Comparison of ENCODE assay signal across 2 cellular contexts in the genomic region with DNA sequence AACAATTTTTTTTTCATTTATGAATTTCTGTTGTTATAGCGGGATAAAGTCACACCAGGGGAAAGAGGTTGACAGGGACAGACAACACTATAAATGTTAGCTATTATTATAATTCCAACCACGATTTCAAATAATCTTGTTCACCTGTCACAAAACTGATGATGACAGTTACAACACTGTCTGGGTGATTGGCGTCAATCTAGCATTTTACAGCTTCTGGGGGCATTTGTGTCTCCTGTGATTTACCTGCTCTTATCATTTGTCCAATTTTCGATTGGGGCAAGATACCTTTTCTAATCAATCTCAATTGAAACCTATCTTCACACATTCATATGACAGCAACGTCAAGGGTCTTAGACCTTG.
TF ChIP-seq lines count a peak whose summit lies in the region.

No MANE protein-coding gene starts in this region.

TF ChIP-seq in SK-N-SH, 30 proteins besides CTCF, POLR2A, EP300 and RAD21 (continued from another document):
- TF ChIP-seq, protein P1, sequence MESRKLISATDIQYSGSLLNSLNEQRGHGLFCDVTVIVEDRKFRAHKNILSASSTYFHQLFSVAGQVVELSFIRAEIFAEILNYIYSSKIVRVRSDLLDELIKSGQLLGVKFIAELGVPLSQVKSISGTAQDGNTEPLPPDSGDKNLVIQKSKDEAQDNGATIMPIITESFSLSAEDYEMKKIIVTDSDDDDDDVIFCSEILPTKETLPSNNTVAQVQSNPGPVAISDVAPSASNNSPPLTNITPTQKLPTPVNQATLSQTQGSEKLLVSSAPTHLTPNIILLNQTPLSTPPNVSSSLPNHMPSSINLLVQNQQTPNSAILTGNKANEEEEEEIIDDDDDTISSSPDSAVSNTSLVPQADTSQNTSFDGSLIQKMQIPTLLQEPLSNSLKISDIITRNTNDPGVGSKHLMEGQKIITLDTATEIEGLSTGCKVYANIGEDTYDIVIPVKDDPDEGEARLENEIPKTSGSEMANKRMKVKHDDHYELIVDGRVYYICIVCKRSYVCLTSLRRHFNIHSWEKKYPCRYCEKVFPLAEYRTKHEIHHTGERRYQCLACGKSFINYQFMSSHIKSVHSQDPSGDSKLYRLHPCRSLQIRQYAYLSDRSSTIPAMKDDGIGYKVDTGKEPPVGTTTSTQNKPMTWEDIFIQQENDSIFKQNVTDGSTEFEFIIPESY (IDR thresholded peaks at IDR 0.05; ENCODE audit: borderline replicate concordance, low read depth): no peak
- TF ChIP-seq NRF1 (IDR thresholded peaks at IDR 0.05; ENCODE audit: low read depth, low read length) (no peak), MEF2A (IDR thresholded peaks at IDR 0.05; ENCODE audit: borderline replicate concordance, low read depth) (no peak), GATA2 (CRISPR knock-in tag; IDR thresholded peaks at IDR 0.05) (no peak), PBX3 (IDR thresholded peaks at IDR 0.05) (no peak), IRF3 (IDR thresholded peaks at IDR 0.05; ENCODE audit: low read depth, low read length) (no peak), SIN3A (IDR thresholded peaks at IDR 0.05; ENCODE audit: borderline replicate concordance, low read depth, low read length) (no peak), TCF12 (IDR thresholded peaks at IDR 0.05) (no peak)

TF ChIP-seq in SK-N-SH treated with all-trans-retinoic acid at 6 μM for 48 hours, 23 proteins besides CTCF, POLR2A, EP300 and RAD21 (continued from another document):
- no peak for TF ChIP-seq CREB5 (CRISPR knock-in tag; IDR thresholded peaks at IDR 0.05; ENCODE audit: low read depth)
- TF ChIP-seq TCF4 (CRISPR knock-in tag; IDR thresholded peaks at IDR 0.05; ENCODE audit: borderline replicate concordance): no peak
- no peak for TF ChIP-seq ZNF565 (CRISPR knock-in tag; conservative IDR thresholded peaks at IDR 0.05; ENCODE audit: low read depth)
- TF ChIP-seq ZNF8 (CRISPR knock-in tag; IDR thresholded peaks at IDR 0.05): no peak
- TF ChIP-seq RARB (CRISPR knock-in tag; IDR thresholded peaks at IDR 0.05): no peak
- no peak for TF ChIP-seq CSDC2 (CRISPR knock-in tag; IDR thresholded peaks at IDR 0.05)
- no peak for TF ChIP-seq PATZ1 (CRISPR knock-in tag; IDR thresholded peaks at IDR 0.05; ENCODE audit: borderline replicate concordance)
- no peak for TF ChIP-seq ZFP3 (CRISPR knock-in tag; IDR thresholded peaks at IDR 0.05)
- TF ChIP-seq GLIS3 (CRISPR knock-in tag; IDR thresholded peaks at IDR 0.05): no peak
- TF ChIP-seq ZNF70 (CRISPR knock-in tag; IDR thresholded peaks at IDR 0.05): no peak
- TF ChIP-seq SNAI2 (CRISPR knock-in tag; IDR thresholded peaks at IDR 0.05): no peak
- no peak for TF ChIP-seq ZC3H10 (CRISPR knock-in tag; IDR thresholded peaks at IDR 0.05)
- TF ChIP-seq PPARA (CRISPR knock-in tag; IDR thresholded peaks at IDR 0.05; ENCODE audit: borderline replicate concordance): no peak
- no peak for TF ChIP-seq ISL1 (CRISPR knock-in tag; IDR thresholded peaks at IDR 0.05)
- TF ChIP-seq, protein P2, sequence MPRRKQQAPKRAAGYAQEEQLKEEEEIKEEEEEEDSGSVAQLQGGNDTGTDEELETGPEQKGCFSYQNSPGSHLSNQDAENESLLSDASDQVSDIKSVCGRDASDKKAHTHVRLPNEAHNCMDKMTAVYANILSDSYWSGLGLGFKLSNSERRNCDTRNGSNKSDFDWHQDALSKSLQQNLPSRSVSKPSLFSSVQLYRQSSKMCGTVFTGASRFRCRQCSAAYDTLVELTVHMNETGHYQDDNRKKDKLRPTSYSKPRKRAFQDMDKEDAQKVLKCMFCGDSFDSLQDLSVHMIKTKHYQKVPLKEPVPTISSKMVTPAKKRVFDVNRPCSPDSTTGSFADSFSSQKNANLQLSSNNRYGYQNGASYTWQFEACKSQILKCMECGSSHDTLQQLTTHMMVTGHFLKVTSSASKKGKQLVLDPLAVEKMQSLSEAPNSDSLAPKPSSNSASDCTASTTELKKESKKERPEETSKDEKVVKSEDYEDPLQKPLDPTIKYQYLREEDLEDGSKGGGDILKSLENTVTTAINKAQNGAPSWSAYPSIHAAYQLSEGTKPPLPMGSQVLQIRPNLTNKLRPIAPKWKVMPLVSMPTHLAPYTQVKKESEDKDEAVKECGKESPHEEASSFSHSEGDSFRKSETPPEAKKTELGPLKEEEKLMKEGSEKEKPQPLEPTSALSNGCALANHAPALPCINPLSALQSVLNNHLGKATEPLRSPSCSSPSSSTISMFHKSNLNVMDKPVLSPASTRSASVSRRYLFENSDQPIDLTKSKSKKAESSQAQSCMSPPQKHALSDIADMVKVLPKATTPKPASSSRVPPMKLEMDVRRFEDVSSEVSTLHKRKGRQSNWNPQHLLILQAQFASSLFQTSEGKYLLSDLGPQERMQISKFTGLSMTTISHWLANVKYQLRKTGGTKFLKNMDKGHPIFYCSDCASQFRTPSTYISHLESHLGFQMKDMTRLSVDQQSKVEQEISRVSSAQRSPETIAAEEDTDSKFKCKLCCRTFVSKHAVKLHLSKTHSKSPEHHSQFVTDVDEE (CRISPR knock-in tag; IDR thresholded peaks at IDR 0.05): no peak
